8 cellular contexts compared by ENCODE assay signal in genomic region chr4:74934016-74934821, GRCh38. TPM values are rescaled to one million over a fixed set of nuclear protein-coding genes. Genes with fewer than 3 reads are reported as not detected.
DNase-seq lines count a peak whose midpoint lies in the region; ATAC-seq and TF ChIP-seq lines count a peak whose summit lies in the region.

No MANE protein-coding gene starts in this region.

- no peak for DNase-seq in CD14-positive monocyte (ENCODE audit: low spot score)
- no peak for DNase-seq in activated CD4-positive, alpha-beta memory T cell treated with anti-CD3 and anti-CD28 coated beads, Interleukin-2, amount 10 ng/mL, durations not matched to agents 7 days and 5 days
- DNase-seq in Right ventricle myocardium inferior (ENCODE audit: missing footprints), result no peak
- DNase-seq in occipital lobe (lab: John Stamatoyannopoulos, UW), result peak; percentile 31
- no peak for DNase-seq in effector memory CD8-positive, alpha-beta T cell

- peak overlapping the region; percentile 70 to 93 for H3K4me3 Mint-ChIP-seq in CD14-positive monocyte
- H3K4me3 Mint-ChIP-seq in activated CD4-positive, alpha-beta memory T cell treated with anti-CD3 and anti-CD28 coated beads, Interleukin-2, amount 10 ng/mL, durations not matched to agents 7 days and 5 days, result peak overlapping the region; percentile 30
- H3K4me3 Mint-ChIP-seq in effector memory CD8-positive, alpha-beta T cell, result peak overlapping the region in 1 of 2 donors; percentile 53

- peak overlapping the region; percentile 75 for H3K4me3 ChIP-seq in HUES48 (ENCODE audit: low read depth, low read length)

- CTCF ChIA-PET in activated CD4-positive, alpha-beta memory T cell treated with anti-CD3 and anti-CD28 coated beads, Interleukin-2, amount 10 ng/mL, durations not matched to agents 7 days and 5 days (lab: Charles Lee), result no interaction called here

- no peak overlapping the region for H3K27ac Mint-ChIP-seq in CD14-positive monocyte
- H3K27ac Mint-ChIP-seq in activated CD4-positive, alpha-beta memory T cell treated with anti-CD3 and anti-CD28 coated beads, Interleukin-2, amount 10 ng/mL, durations not matched to agents 7 days and 5 days, result no peak overlapping the region
- H3K27ac Mint-ChIP-seq in effector memory CD8-positive, alpha-beta T cell, result no peak overlapping the region

- peaks cover 14% of the 10 kb centered on the region for H3K4me1 ChIP-seq in HUES48 (ENCODE audit: control insufficient read depth, insufficient read depth, low read length)

- peaks cover 32% of the 10 kb centered on the region for H3K27me3 ChIP-seq in HUES48 (ENCODE audit: control insufficient read depth, insufficient read depth, low read length)

- POLR2A ChIA-PET in activated CD4-positive, alpha-beta memory T cell treated with anti-CD3 and anti-CD28 coated beads, Interleukin-2, amount 10 ng/mL, durations not matched to agents 7 days and 5 days (lab: Charles Lee), result no interaction called here

- H3K27me3 Mint-ChIP-seq in CD14-positive monocyte (ENCODE audit: low read depth in 3 of 3), result peaks cover 58 to 81% (median 66%) of the 10 kb centered on the region in 3 donors
- peaks cover 55% of the 10 kb centered on the region for H3K27me3 Mint-ChIP-seq in activated CD4-positive, alpha-beta memory T cell treated with anti-CD3 and anti-CD28 coated beads, Interleukin-2, amount 10 ng/mL, durations not matched to agents 7 days and 5 days
- H3K27me3 Mint-ChIP-seq in effector memory CD8-positive, alpha-beta T cell, result peaks cover 30 to 67% of the 10 kb centered on the region in 2 donors

- no peaks in the 10 kb centered on the region for H3K9me3 ChIP-seq in HUES48 (ENCODE audit: control insufficient read depth, insufficient read depth, low read length)

- H3K4me1 Mint-ChIP-seq in CD14-positive monocyte, result peaks cover 32% of the 10 kb centered on the region
- peaks cover 20% of the 10 kb centered on the region for H3K4me1 Mint-ChIP-seq in activated CD4-positive, alpha-beta memory T cell treated with anti-CD3 and anti-CD28 coated beads, Interleukin-2, amount 10 ng/mL, durations not matched to agents 7 days and 5 days
- peaks cover 0 to 2% of the 10 kb centered on the region in 2 donors for H3K4me1 Mint-ChIP-seq in effector memory CD8-positive, alpha-beta T cell (ENCODE audit: low read depth in 2 of 2)

- ATAC-seq in Right ventricle myocardium inferior (peak; percentile 26), GM19455 (IDR thresholded peaks at IDR 0.05; ENCODE audit: unreplicated experiment) (no peak), GM21447 (IDR thresholded peaks at IDR 0.05; ENCODE audit: unreplicated experiment) (no peak)
- ATAC-seq in effector memory CD8-positive, alpha-beta T cell (replicated peaks), result no peak

- H3K36me3 Mint-ChIP-seq in CD14-positive monocyte, result peaks cover 0 to 3% of the 10 kb centered on the region in 2 donors
- no peaks in the 10 kb centered on the region for H3K36me3 Mint-ChIP-seq in activated CD4-positive, alpha-beta memory T cell treated with anti-CD3 and anti-CD28 coated beads, Interleukin-2, amount 10 ng/mL, durations not matched to agents 7 days and 5 days (ENCODE audit: low read depth)
- peaks cover 4% of the 10 kb centered on the region for H3K36me3 Mint-ChIP-seq in effector memory CD8-positive, alpha-beta T cell (ENCODE audit: insufficient read depth)

- no peak overlapping the region for H3K27ac ChIP-seq in HUES48 (ENCODE audit: low read depth, low read length)

- no peak for TF ChIP-seq CTCF in CD14-positive monocyte (IDR thresholded peaks at IDR 0.05)

- peaks cover 0 to 18% (median 7%) of the 10 kb centered on the region in 7 donors for H3K9me3 Mint-ChIP-seq in CD14-positive monocyte
- H3K9me3 Mint-ChIP-seq in activated CD4-positive, alpha-beta memory T cell treated with anti-CD3 and anti-CD28 coated beads, Interleukin-2, amount 10 ng/mL, durations not matched to agents 7 days and 5 days, result no peaks in the 10 kb centered on the region
- H3K9me3 Mint-ChIP-seq in effector memory CD8-positive, alpha-beta T cell, result no peaks in the 10 kb centered on the region

- intact Hi-C loops in CD14-positive monocyte (cut with micrococcal nuclease) (no loop called here), Right ventricle myocardium inferior (cut with DNase I) (loop anchor here (5.0 kb wide), 3 partner anchors 57 to 538 kb away; no protein-coding TSS in a partner anchor)

- no peaks in the 10 kb centered on the region for H3K36me3 ChIP-seq in HUES48 (ENCODE audit: control insufficient read depth, insufficient read depth, low read length)

- H3K9ac ChIP-seq in HUES48 (ENCODE audit: low read depth, low read length), result no peak overlapping the region

RNA-seq across cellular contexts. Expression of gene PARM1, which starts 1.3 kb away (rescaled TPM):
- polyA plus RNA-seq in CD14-positive monocyte, result under 1 TPM; 0.06 to 0.54 TPM
- not detected for total RNA-seq in activated CD4-positive, alpha-beta memory T cell treated with anti-CD3 and anti-CD28 coated beads, Interleukin-2, amount 10 ng/mL, durations not matched to agents 7 days and 5 days
- total RNA-seq in Right ventricle myocardium inferior, result 58.7 TPM
- total RNA-seq in occipital lobe, result 8.6 TPM
